Comparison of ENCODE assay signal across 7 cellular contexts in the genomic region with DNA sequence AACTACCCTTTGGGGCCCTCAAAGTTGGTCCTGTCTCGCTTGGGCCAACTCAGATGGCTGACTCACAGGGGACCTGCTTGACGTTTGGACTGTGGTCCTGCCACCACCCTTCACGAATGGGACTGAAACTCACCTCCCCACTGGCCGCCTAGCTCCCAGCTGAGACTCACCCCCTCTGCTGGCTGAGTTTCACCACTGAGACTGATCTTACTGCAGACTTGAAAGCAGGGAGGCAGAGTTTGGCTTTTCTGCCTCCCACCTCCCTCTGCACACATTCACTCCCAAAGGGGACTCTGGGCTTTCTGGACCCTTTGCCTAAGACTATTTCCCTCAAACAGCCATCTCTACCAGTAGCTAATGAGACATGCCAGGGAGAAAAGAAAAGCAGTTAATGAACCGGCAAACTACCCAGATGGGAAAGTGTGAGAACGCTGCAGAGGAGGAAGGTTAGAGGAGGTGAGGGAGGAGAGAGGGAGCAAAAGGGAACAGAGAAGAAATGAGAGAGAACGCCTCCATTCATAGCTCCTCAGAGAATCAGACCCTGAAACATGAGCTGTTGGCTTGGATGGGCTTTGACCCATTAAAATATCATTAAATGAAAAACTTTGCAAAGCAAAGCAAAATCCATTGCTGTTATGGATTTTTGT.
DNase-seq lines count a peak whose midpoint lies in the region; ATAC-seq and TF ChIP-seq lines count a peak whose summit lies in the region.
"Not testable (repeated sequence)": the region's sequence is repeated elsewhere in the genome, so short reads cannot be mapped to it uniquely, and the experiment has no call there.

No MANE protein-coding gene starts in this region.

- not testable (repeated sequence) for TF ChIP-seq RAD21 in SK-N-SH (IDR thresholded peaks at IDR 0.05; ENCODE audit: low read length)

- not testable (repeated sequence) for H2AFZ ChIP-seq in SK-N-SH (ENCODE audit: low read depth)

- H3K4me3 ChIP-seq in SK-N-SH (ENCODE audit: low read depth in 2 of 2, low read length in 1 of 2); endodermal cell (ENCODE audit: low read length): not testable (repeated sequence)

- not testable (repeated sequence) for H3K9me3 Mint-ChIP-seq in endodermal cell, memory B cell

- H3K27ac Mint-ChIP-seq in endodermal cell, memory B cell: not testable (repeated sequence)

- H3K9ac ChIP-seq in SK-N-SH; endodermal cell (ENCODE audit: extremely low read depth, low read length, poor library complexity, severe bottlenecking): not testable (repeated sequence)

- H3K79me2 ChIP-seq in SK-N-SH (ENCODE audit: insufficient read depth): not testable (repeated sequence)

- not testable (repeated sequence) for TF ChIP-seq EP300 in SK-N-SH (IDR thresholded peaks at IDR 0.05; ENCODE audit: borderline replicate concordance in 1 of 2, low read depth in 1 of 2, low read length in 1 of 2)

- TF ChIP-seq CTCF in SK-N-SH (IDR thresholded peaks at IDR 0.05) (peak; percentile 46), endodermal cell (conservative IDR thresholded peaks at IDR 0.05) (peak; percentile 52)

- POLR2A ChIA-PET in SK-N-SH (lab: Yijun Ruan, JAX): not testable (repeated sequence)

- ATAC-seq in GM18517 (IDR thresholded peaks at IDR 0.05; ENCODE audit: unreplicated experiment): peak; percentile 84
- ATAC-seq in GM21367 (IDR thresholded peaks at IDR 0.05; ENCODE audit: unreplicated experiment): peak; percentile 100
- peak; percentile 98 for ATAC-seq in HG02759 (IDR thresholded peaks at IDR 0.05; ENCODE audit: unreplicated experiment)
- peak; percentile 100 for ATAC-seq in HG03354 (IDR thresholded peaks at IDR 0.05; ENCODE audit: poor library complexity, severe bottlenecking, unreplicated experiment)
- ATAC-seq in memory B cell (ENCODE audit: low read depth): peak; percentile 92

- H3K36me3 Mint-ChIP-seq in endodermal cell (ENCODE audit: low read depth); memory B cell: not testable (repeated sequence)

- H3K27me3 ChIP-seq in SK-N-SH (ENCODE audit: insufficient read depth); endodermal cell (ENCODE audit: control insufficient read depth, insufficient read depth, low read length, poor library complexity, severe bottlenecking): not testable (repeated sequence)

- H3K4me1 Mint-ChIP-seq in endodermal cell, memory B cell: not testable (repeated sequence)

- CTCF ChIA-PET in SK-N-SH (lab: Yijun Ruan, JAX): not testable (repeated sequence)

- not testable (repeated sequence) for H3K4me3 Mint-ChIP-seq in endodermal cell, memory B cell

- not testable (repeated sequence) for H3K36me3 ChIP-seq in SK-N-SH (replicated peaks in 1 of 2; ENCODE audit: control insufficient read depth in 1 of 2, insufficient read depth in 2 of 2, low read length in 1 of 2); endodermal cell (ENCODE audit: control insufficient read depth, insufficient read depth, low read length)

- 13% methylated on average over 4 of the region's 7 CpGs for whole genome bisulfite sequencing in SK-N-SH (ENCODE audit: low lambda C conversion rate)
- 60% methylated on average over 3 of the region's 7 CpGs; no CpG with 5 or more reads in 1 of the 2 experiments for WGBS in endodermal cell (ENCODE audit: insufficient coverage in 1 of 2, insufficient read length in 1 of 2), 2 experiments

- H3K27ac ChIP-seq in SK-N-SH (ENCODE audit: low read depth in 2 of 2, low read length in 1 of 2); endodermal cell (ENCODE audit: low read depth, low read length): not testable (repeated sequence)

- H3K27me3 Mint-ChIP-seq in endodermal cell (ENCODE audit: insufficient read depth); memory B cell: not testable (repeated sequence)

- H3F3A ChIP-seq in SK-N-SH (replicated peaks; ENCODE audit: insufficient read depth): not testable (repeated sequence)

- H3K4me2 ChIP-seq in SK-N-SH: not testable (repeated sequence)

- H3K9me2 ChIP-seq in SK-N-SH: not testable (repeated sequence)

- DNase-seq in SK-N-SH; endodermal cell; memory B cell (ENCODE audit: low spot score in 2 of 2): not testable (repeated sequence)

- not testable (repeated sequence) for H3K9me3 ChIP-seq in SK-N-SH; endodermal cell (ENCODE audit: control insufficient read depth, low read length)

- H3K4me1 ChIP-seq in SK-N-SH (ENCODE audit: control insufficient read depth in 1 of 2, insufficient read depth in 2 of 2, low read depth in 1 of 2, low read length in 1 of 2); endodermal cell (ENCODE audit: control insufficient read depth, insufficient read depth, low read length): not testable (repeated sequence)

- not testable (repeated sequence) for H4K20me1 ChIP-seq in SK-N-SH (ENCODE audit: insufficient read depth)
